Comparison of ENCODE assay signal across 11 cellular contexts in the genomic region with DNA sequence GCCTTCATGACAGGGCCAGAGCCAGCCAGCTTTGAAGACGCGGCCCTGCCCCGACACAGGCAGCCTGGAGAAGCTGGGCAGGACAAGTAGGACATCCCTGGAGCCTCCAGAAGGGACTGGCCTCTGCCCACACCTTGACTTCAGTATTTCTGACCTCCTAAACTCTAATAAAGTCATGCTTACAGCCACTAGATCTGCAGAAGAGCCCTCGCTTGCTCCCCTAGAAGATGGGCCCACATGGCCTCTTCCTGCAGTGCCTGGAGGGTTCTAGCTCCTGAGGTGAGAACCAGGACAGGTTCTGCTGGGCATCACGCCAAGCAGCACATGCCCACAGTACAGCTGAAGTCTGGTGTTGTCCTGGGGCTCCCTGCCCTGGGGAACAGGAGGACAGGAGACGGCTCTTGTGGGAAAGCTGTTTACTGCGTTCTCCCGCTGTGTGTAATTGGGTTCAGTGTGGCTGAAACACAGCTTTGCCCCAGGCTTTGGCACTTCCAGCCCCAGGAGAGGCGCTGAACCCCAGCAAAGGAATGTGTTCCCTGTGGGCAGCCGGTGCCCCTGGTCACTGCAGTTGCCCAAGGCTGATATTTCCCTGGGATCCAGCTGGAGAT. TPM values are rescaled to one million over a fixed set of nuclear protein-coding genes. Genes with fewer than 3 reads are reported as not detected.
DNase-seq lines count a peak whose midpoint lies in the region; FAIRE-seq and TF ChIP-seq lines count a peak whose summit lies in the region.
"Had no signal": no experiment of that assay in that cellular context is flagged by ENCODE, and none has a peak within 500 bp of the region (broad histone marks: within the 10 kb centered on the region; RNA-seq: fewer than 3 reads in every experiment).

No MANE protein-coding gene starts in this region.

- peaks cover 37% of the 10 kb centered on the region for H3K36me3 ChIP-seq in ectodermal cell (ENCODE audit: control insufficient read depth, insufficient read depth, low read length)

- H3K27me3 ChIP-seq in ectodermal cell (ENCODE audit: control insufficient read depth, insufficient read depth, low read length, poor library complexity, severe bottlenecking) = no peaks in the 10 kb centered on the region

- H3K4me1 ChIP-seq in ectodermal cell (ENCODE audit: control insufficient read depth, insufficient read depth, low read length) = peaks cover 10% of the 10 kb centered on the region

- CTCF ChIA-PET in RWPE1 (lab: Yijun Ruan, JAX) = interaction anchor here (1.1 to 2.0 kb wide), 2 partner anchors 72 to 407 kb away, joined by 4 to 10 read pairs; no protein-coding TSS in a partner anchor

- no peak overlapping the region for H3K4me3 ChIP-seq in ectodermal cell (ENCODE audit: insufficient read depth, low read depth, low read length)

- peak; percentile 42 for DNase-seq in DMS53 (lab: John Stamatoyannopoulos, UW)
- DNase-seq in DMS53 treated with DMSO at 0.1 percent for 48 hours (lab: John Stamatoyannopoulos, UW; ENCODE audit: unreplicated experiment) = no peak
- DNase-seq in GM12891 (ENCODE audit: insufficient read length, low spot score) = no peak
- DNase-seq in RWPE1 (ENCODE audit: low spot score) = peak; percentile 24
- DNase-seq in OCI-M2 (lab: John Stamatoyannopoulos, UW; ENCODE audit: unreplicated experiment) = no peak
- no peak for DNase-seq in urothelium cell line (ENCODE audit: low spot score)
- DNase-seq in NCI-H187 treated with DMSO at 0.1 percent for 48 hours (lab: John Stamatoyannopoulos, UW) = no peak
- DNase-seq: mesenchymal stem cell, NCI-H1092 treated with DMSO at 0.1 percent for 48 hours, SHP77 had no signal

- TF ChIP-seq CTCF in RWPE1 (conservative IDR thresholded peaks at IDR 0.05; ENCODE audit: low read depth) = no peak

- WGBS in ectodermal cell, 2 experiments = 94 to 95% methylated on average over 10 of the region's 10 CpGs

- FAIRE-seq in GM12891 (lab: Jason Lieb, UNC) = no peak
- no peak for FAIRE-seq in urothelium cell line (lab: Jason Lieb, UNC)

- POLR2A ChIA-PET in RWPE1 (lab: Yijun Ruan, JAX; ENCODE audit: low non-redundant PET) = no interaction called here

- H3K27ac ChIP-seq in RWPE1 (peak overlapping the region; percentile 98), ectodermal cell (ENCODE audit: insufficient read depth, low read depth, low read length, poor library complexity, severe bottlenecking) (peak overlapping the region; percentile 26)

- peak; percentile 46; the same call in 1 of the 2 replicates for TF ChIP-seq POLR2A in GM12891 (IDR thresholded peaks at IDR 0.05; ENCODE audit: low read depth, low read length)

- H3K9me3 ChIP-seq in ectodermal cell (ENCODE audit: control insufficient read depth, low read length) = no peaks in the 10 kb centered on the region

TF ChIP-seq in GM12891, 5 proteins besides CTCF, POLR2A, EP300 and RAD21:
- TF ChIP-seq POU2F2 (IDR thresholded peaks at IDR 0.05; ENCODE audit: low read depth, low read length) = no peak
TF ChIP-seq in GM12891: peak in this region for 0.

RNA-seq across cellular contexts. Expression of gene APRT, which starts 2.6 kb away (rescaled TPM):
- 182 TPM for polyA plus RNA-seq in GM12891 (2012; ENCODE audit: low read depth, missing spikeins)
- 127 TPM for polyA plus RNA-seq in ectodermal cell (2013, experiment 1 of 4)
- 120 TPM for polyA plus RNA-seq in ectodermal cell (2013, experiment 2 of 4)
- 112 TPM for polyA plus RNA-seq in ectodermal cell (2013, experiment 3 of 4)
- polyA plus RNA-seq in ectodermal cell (2013, experiment 4 of 4) = 117 TPM

RNA-seq across cellular contexts. Expression of gene CDT1, which starts 5.6 kb away (rescaled TPM):
- polyA plus RNA-seq in GM12891 (2012; ENCODE audit: low read depth, missing spikeins) = 29.8 TPM
- 49.5 TPM for polyA plus RNA-seq in ectodermal cell (2013, experiment 1 of 4)
- polyA plus RNA-seq in ectodermal cell (2013, experiment 2 of 4) = 50.5 TPM
- 52.1 TPM for polyA plus RNA-seq in ectodermal cell (2013, experiment 3 of 4)
- 45.4 TPM for polyA plus RNA-seq in ectodermal cell (2013, experiment 4 of 4)

RNA-seq across cellular contexts. Expression of gene PIEZO1, which starts 24.2 kb away (rescaled TPM):
- 67.7 TPM for polyA plus RNA-seq in GM12891 (2012; ENCODE audit: low read depth, missing spikeins)
- polyA plus RNA-seq in ectodermal cell (2013, experiment 1 of 4) = 8.1 TPM
- polyA plus RNA-seq in ectodermal cell (2013, experiment 2 of 4) = 11.9 TPM
- polyA plus RNA-seq in ectodermal cell (2013, experiment 3 of 4) = 12.8 TPM
- polyA plus RNA-seq in ectodermal cell (2013, experiment 4 of 4) = 10.1 TPM

RNA-seq across cellular contexts. Expression of gene GALNS, which starts 47.6 kb away (rescaled TPM):
- 7.4 TPM for polyA plus RNA-seq in GM12891 (2012; ENCODE audit: low read depth, missing spikeins)
- 29.1 TPM for polyA plus RNA-seq in ectodermal cell (2013, experiment 1 of 4)
- polyA plus RNA-seq in ectodermal cell (2013, experiment 2 of 4) = 24.4 TPM
- polyA plus RNA-seq in ectodermal cell (2013, experiment 3 of 4) = 15.9 TPM
- polyA plus RNA-seq in ectodermal cell (2013, experiment 4 of 4) = 19.5 TPM

RNA-seq across cellular contexts. Expression of gene TRAPPC2L, which starts 47.8 kb away (rescaled TPM):
- 81.3 TPM for polyA plus RNA-seq in GM12891 (2012; ENCODE audit: low read depth, missing spikeins)
- polyA plus RNA-seq in ectodermal cell (2013, experiment 1 of 4) = 98.9 TPM
- 91.2 TPM for polyA plus RNA-seq in ectodermal cell (2013, experiment 2 of 4)
- 65.1 TPM for polyA plus RNA-seq in ectodermal cell (2013, experiment 3 of 4)
- polyA plus RNA-seq in ectodermal cell (2013, experiment 4 of 4) = 84.7 TPM

Comparison
In these comparisons a context has a peak if more than half of its experiments do, and no peak if none do; other contexts are left out.
1. DNase-seq: peak in DMS53 (single experiment) and RWPE1 (single experiment); none in DMS53 treated with DMSO at 0.1 percent for 48 hours (single experiment), GM12891 (single experiment), OCI-M2 (single experiment), urothelium cell line (single experiment) and NCI-H187 treated with DMSO at 0.1 percent for 48 hours (single experiment).